In the genomic region with DNA sequence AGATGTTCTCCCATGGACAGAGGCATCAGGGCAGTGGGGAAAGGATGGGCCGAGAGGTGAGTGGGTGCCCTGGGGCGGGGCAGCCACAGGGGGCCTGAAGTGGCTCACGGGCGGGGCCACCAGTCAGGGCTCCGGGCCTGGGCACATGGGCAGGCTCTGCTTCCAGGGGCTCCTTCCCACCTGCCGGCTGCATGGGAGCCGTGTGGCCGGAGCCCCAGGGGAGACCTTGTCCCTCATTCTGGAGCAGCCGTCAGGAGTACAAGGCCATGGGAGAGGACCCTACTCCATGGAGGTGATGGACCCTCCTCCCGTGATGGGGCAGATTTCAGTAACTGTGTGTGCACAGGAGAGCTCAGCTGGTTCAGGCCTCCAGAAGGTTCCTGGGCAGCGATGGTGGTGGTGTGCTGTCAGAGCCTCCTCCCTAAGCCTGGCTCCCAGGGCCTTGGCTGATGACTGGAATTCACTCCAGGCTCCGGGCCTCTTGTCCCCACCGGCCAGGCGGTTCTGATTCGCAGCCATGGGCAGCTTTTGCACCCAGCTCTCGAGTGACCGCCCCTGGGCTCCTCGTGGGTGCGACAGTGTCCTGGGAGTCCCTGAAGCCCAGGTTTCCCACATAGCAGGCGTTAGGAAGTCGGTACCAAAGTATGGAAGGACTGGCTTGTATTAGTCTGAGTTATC, we compare ENCODE assay signal across 1 cellular context.
TF ChIP-seq lines count a peak whose summit lies in the region.

No MANE protein-coding gene starts in this region.

TF ChIP-seq in H1, 55 proteins besides CTCF, POLR2A, EP300 and RAD21:
- TF ChIP-seq SIN3A (conservative IDR thresholded peaks at IDR 0.05 in 1 of 2, IDR thresholded peaks at IDR 0.05 in 1 of 2; ENCODE audit: low read depth in 1 of 2, low read length in 2 of 2): no peak
- no peak for TF ChIP-seq BRCA1 (IDR thresholded peaks at IDR 0.05; ENCODE audit: low read depth, low read length)
- no peak for TF ChIP-seq SP1 (IDR thresholded peaks at IDR 0.05; ENCODE audit: low read depth, low read length)
- TF ChIP-seq, protein P1, sequence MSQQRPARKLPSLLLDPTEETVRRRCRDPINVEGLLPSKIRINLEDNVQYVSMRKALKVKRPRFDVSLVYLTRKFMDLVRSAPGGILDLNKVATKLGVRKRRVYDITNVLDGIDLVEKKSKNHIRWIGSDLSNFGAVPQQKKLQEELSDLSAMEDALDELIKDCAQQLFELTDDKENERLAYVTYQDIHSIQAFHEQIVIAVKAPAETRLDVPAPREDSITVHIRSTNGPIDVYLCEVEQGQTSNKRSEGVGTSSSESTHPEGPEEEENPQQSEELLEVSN (IDR thresholded peaks at IDR 0.05): no peak
- TF ChIP-seq GTF2F1 (IDR thresholded peaks at IDR 0.05; ENCODE audit: borderline replicate concordance, low read depth, low read length): no peak
- TF ChIP-seq SIX5 (IDR thresholded peaks at IDR 0.05; ENCODE audit: low read depth, low read length): no peak
- TF ChIP-seq CTBP2 (IDR thresholded peaks at IDR 0.05; ENCODE audit: borderline replicate concordance, insufficient read depth, insufficient read length, low read length): no peak
- no peak for TF ChIP-seq RXRA (IDR thresholded peaks at IDR 0.05; ENCODE audit: insufficient read depth, low read depth, low read length)
- no peak for TF ChIP-seq SP2 (IDR thresholded peaks at IDR 0.05; ENCODE audit: low read length)
- no peak for TF ChIP-seq CREB1 (IDR thresholded peaks at IDR 0.05)
- no peak for TF ChIP-seq CHD2 (IDR thresholded peaks at IDR 0.05; ENCODE audit: low read length)
- TF ChIP-seq, protein P2, sequence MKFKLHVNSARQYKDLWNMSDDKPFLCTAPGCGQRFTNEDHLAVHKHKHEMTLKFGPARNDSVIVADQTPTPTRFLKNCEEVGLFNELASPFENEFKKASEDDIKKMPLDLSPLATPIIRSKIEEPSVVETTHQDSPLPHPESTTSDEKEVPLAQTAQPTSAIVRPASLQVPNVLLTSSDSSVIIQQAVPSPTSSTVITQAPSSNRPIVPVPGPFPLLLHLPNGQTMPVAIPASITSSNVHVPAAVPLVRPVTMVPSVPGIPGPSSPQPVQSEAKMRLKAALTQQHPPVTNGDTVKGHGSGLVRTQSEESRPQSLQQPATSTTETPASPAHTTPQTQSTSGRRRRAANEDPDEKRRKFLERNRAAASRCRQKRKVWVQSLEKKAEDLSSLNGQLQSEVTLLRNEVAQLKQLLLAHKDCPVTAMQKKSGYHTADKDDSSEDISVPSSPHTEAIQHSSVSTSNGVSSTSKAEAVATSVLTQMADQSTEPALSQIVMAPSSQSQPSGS (IDR thresholded peaks at IDR 0.05; ENCODE audit: low read length): no peak
- no peak for TF ChIP-seq YY1 (IDR thresholded peaks at IDR 0.05; ENCODE audit: low read depth, low read length)
- no peak for TF ChIP-seq EZH2 (IDR thresholded peaks at IDR 0.05; ENCODE audit: low read depth, low read length, severe bottlenecking)
- no peak for TF ChIP-seq SUZ12 (IDR thresholded peaks at IDR 0.05; ENCODE audit: low read length)
- TF ChIP-seq ZNF274 (IDR thresholded peaks at IDR 0.05; ENCODE audit: borderline replicate concordance, extremely low read depth, low read length): no peak
- no peak for TF ChIP-seq RBBP5 (IDR thresholded peaks at IDR 0.05; ENCODE audit: borderline replicate concordance, low read depth, low read length)
